In the genomic region with DNA sequence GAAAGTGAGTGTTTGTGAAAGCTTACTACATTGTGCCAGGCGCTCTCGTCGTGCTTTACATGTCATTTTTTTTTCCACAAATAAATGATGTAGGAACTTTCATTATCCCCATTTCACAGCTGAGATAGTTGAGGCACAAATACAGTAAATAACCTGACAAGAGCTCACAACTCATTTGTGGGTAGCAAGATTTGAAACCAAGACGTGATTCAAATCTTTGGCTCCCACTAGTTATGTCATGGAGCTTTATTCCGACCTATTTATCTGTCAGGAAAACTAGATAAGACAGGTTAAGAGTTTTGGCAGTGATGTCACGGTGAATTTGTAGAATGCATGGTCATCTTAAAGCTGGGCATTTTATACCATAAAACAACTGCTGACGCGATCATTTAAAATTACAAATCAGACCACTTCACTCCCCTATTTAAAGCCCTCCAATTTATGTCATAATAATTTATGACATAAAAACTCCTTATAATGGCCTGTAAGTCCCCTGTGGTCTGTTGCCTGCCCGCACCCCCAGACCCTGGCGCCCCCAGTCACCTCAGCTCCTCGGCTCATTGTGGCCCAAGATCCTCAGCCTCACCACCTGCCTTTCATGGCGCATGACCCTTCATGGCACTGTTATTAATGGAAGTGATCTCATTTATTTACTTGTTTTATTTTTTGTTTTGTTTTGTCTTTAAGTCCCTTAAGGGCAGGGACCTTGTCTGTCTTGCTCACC, we compare ENCODE assay signal across 1 cellular context.
TF ChIP-seq lines count a peak whose summit lies in the region.

No MANE protein-coding gene starts in this region.

TF ChIP-seq in IMR-90, 13 proteins besides CTCF, POLR2A, EP300 and RAD21 (continued from another document):
- TF ChIP-seq, protein P1, sequence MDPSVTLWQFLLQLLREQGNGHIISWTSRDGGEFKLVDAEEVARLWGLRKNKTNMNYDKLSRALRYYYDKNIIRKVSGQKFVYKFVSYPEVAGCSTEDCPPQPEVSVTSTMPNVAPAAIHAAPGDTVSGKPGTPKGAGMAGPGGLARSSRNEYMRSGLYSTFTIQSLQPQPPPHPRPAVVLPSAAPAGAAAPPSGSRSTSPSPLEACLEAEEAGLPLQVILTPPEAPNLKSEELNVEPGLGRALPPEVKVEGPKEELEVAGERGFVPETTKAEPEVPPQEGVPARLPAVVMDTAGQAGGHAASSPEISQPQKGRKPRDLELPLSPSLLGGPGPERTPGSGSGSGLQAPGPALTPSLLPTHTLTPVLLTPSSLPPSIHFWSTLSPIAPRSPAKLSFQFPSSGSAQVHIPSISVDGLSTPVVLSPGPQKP (IDR thresholded peaks at IDR 0.05; ENCODE audit: borderline replicate concordance, low read depth, low read length) = no peak
- no peak for TF ChIP-seq MXI1 (IDR thresholded peaks at IDR 0.05; ENCODE audit: borderline replicate concordance, low read depth, low read length)
- TF ChIP-seq RFX5 (IDR thresholded peaks at IDR 0.05; ENCODE audit: low read depth, low read length) = no peak
- TF ChIP-seq RCOR1 (IDR thresholded peaks at IDR 0.05; ENCODE audit: insufficient replicate concordance, low read length) = no peak
- TF ChIP-seq MAZ (IDR thresholded peaks at IDR 0.05; ENCODE audit: borderline replicate concordance, low read depth, low read length) = no peak
- TF ChIP-seq, protein P2, sequence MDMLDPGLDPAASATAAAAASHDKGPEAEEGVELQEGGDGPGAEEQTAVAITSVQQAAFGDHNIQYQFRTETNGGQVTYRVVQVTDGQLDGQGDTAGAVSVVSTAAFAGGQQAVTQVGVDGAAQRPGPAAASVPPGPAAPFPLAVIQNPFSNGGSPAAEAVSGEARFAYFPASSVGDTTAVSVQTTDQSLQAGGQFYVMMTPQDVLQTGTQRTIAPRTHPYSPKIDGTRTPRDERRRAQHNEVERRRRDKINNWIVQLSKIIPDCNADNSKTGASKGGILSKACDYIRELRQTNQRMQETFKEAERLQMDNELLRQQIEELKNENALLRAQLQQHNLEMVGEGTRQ (IDR thresholded peaks at IDR 0.05; ENCODE audit: low read depth, low read length) = no peak
- TF ChIP-seq CEBPB (IDR thresholded peaks at IDR 0.05; ENCODE audit: low read depth, low read length) = no peak
- no peak for TF ChIP-seq CHD1 (IDR thresholded peaks at IDR 0.05; ENCODE audit: low read depth, low read length)
